8 cellular contexts compared by ENCODE assay signal in the genomic region with DNA sequence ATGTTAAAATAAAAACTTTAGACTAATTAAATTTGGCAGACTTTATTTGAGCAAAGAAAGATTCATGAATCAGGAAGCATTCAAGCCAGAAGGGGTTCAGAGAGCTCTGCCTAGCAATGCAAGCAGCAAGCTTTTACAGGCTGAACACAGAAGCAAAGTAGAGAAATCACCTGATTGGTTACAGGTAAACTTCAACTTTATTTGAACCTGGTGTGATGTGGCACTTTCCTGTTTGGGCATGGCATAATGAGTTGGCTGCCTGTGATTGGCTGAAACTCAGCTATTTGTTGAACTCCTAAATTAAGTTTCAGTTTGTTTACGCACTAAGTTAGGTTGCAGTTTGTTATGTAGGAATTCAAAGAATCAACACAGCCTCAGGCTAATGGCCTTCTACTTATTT.
DNase-seq lines count a peak whose midpoint lies in the region; TF ChIP-seq lines count a peak whose summit lies in the region.

No MANE protein-coding gene starts in this region.

- intact Hi-C loops in prostate gland (cut with DNase I) = no loop called here
- intact Hi-C loops in lower leg skin (cut with DNase I; ENCODE audit: low total_unique reads) = no loop called here
- intact Hi-C loops in dorsolateral prefrontal cortex (cut with DNase I) = no loop called here

- no peak for TF ChIP-seq CTCF in prostate gland (IDR thresholded peaks at IDR 0.05)
- TF ChIP-seq CTCF in lower leg skin (IDR thresholded peaks at IDR 0.05) = no peak
- TF ChIP-seq CTCF in dorsolateral prefrontal cortex (IDR thresholded peaks at IDR 0.05 in 54 of 56, conservative IDR thresholded peaks at IDR 0.05 in 2 of 56; ENCODE audit: low read depth in 1 of 56, partially characterized antibody in 56 of 56) = no peak

- WGBS in prostate gland = 89% methylated on average over 1 of the region's 1 CpG
- 51 to 54% methylated on average over 1 of the region's 1 CpG for WGBS in lower leg skin, 2 donors

- H3K4me3 ChIP-seq in adipocyte (ENCODE audit: low read length) = peak overlapping the region; percentile 8
- H3K4me3 ChIP-seq in prostate gland = no peak overlapping the region
- H3K4me3 ChIP-seq in lower leg skin (ENCODE audit: low read depth, poor library complexity, severe bottlenecking) = no peak overlapping the region
- no peak overlapping the region for H3K4me3 ChIP-seq in dorsolateral prefrontal cortex

- H3K9me3 Mint-ChIP-seq in IgD-negative memory B cell = peaks cover 0 to 2% (median 0%) of the 10 kb centered on the region in 3 donors

- peaks cover 37% of the 10 kb centered on the region for H3K4me1 ChIP-seq in adipocyte (ENCODE audit: control insufficient read depth, insufficient read depth, low read length)
- H3K4me1 ChIP-seq in prostate gland (replicated peaks) = no peaks in the 10 kb centered on the region

- TF ChIP-seq POLR2A in prostate gland (IDR thresholded peaks at IDR 0.05) = peak; percentile 18
- no peak for TF ChIP-seq POLR2A in lower leg skin (IDR thresholded peaks at IDR 0.05)

- H3K9me3 ChIP-seq in adipocyte (ENCODE audit: control insufficient read depth, low read length) = no peaks in the 10 kb centered on the region
- H3K9me3 ChIP-seq in prostate gland = no peaks in the 10 kb centered on the region

- peak overlapping the region; percentile 5 for H3K9ac ChIP-seq in adipocyte (ENCODE audit: low read length)

- peak overlapping the region in 3 of 4 donors; percentile 52 to 86 (median 53) for H3K4me3 Mint-ChIP-seq in IgD-negative memory B cell

- no peaks in the 10 kb centered on the region for H3K27me3 ChIP-seq in adipocyte (replicated peaks; ENCODE audit: control insufficient read depth, insufficient read depth, low read length)
- H3K27me3 ChIP-seq in prostate gland (replicated peaks; ENCODE audit: insufficient read depth) = no peaks in the 10 kb centered on the region
- H3K27me3 ChIP-seq in dorsolateral prefrontal cortex = no peaks in the 10 kb centered on the region

- peaks cover 2% of the 10 kb centered on the region for H3K36me3 Mint-ChIP-seq in IgD-negative memory B cell

- H3K27me3 Mint-ChIP-seq in IgD-negative memory B cell = no peaks in the 10 kb centered on the region

- H3K36me3 ChIP-seq in adipocyte (ENCODE audit: control insufficient read depth, insufficient read depth, low read length, severe bottlenecking) = no peaks in the 10 kb centered on the region
- no peaks in the 10 kb centered on the region for H3K36me3 ChIP-seq in prostate gland

- H3K27ac Mint-ChIP-seq in IgD-negative memory B cell = no peak overlapping the region

- H3K27ac ChIP-seq in prostate gland (no peak overlapping the region), dorsolateral prefrontal cortex (no peak overlapping the region)

- DNase-seq in NCI-H748 (lab: John Stamatoyannopoulos, UW; ENCODE audit: unreplicated experiment) = peak; percentile 16
- DNase-seq in NCI-H748 treated with DMSO at 0.1 percent for 48 hours (lab: John Stamatoyannopoulos, UW) = no peak
- DNase-seq in adipocyte (ENCODE audit: low read depth) = no peak
- peak; percentile 43 for DNase-seq in prostate gland (ENCODE audit: low spot score)
- DNase-seq in pons (ENCODE audit: low spot score) = no peak
- DNase-seq in lower leg skin (ENCODE audit: low spot score in 2 of 2) = no peak
- DNase-seq in dorsolateral prefrontal cortex = no peak

- peaks cover 15 to 27% (median 22%) of the 10 kb centered on the region in 3 donors for H3K4me1 Mint-ChIP-seq in IgD-negative memory B cell

Comparison
In these comparisons a context has a peak if more than half of its experiments do, and no peak if none do; other contexts are left out.
1. DNase-seq: peak in NCI-H748 (single experiment) and prostate gland (single experiment); none in NCI-H748 treated with DMSO at 0.1 percent for 48 hours (single experiment), adipocyte (single experiment), pons (single experiment), lower leg skin (0 of 2) and dorsolateral prefrontal cortex (0 of 10).